ENCODE assay signal across 1 cellular context in the genomic region with DNA sequence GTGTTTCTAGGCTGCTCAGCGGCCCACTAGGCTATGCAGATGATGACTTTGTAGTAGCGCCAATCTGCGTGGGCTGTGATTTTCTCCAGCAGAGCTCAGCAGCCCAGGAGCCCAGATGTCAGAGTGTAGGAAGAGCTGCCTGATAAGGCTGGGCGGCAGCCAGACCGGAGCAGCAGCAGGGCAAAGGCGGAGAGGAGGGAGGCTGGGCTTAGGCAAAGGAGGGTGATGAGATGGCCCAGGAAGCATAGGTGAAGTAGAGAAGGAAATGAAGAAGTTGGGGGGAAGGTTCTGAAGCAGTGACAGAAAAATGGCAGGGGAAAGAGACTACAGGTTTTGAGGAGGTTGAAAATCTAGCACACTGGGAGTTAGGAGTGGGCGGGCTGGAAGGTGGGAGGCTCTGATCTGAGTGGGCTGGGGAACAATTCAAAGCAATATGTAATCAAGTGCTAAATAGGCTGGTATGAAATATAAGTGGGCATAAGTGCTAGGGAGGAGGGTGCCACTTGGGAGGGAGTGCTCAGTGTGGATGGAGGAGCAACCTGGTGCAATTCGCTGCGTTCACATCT.
TF ChIP-seq lines count a peak whose summit lies in the region.

No MANE protein-coding gene starts in this region.

TF ChIP-seq in IMR-90, 13 proteins besides CTCF, POLR2A, EP300 and RAD21 (continued from another document):
- TF ChIP-seq CEBPB (IDR thresholded peaks at IDR 0.05; ENCODE audit: low read depth, low read length) (no peak), CHD1 (IDR thresholded peaks at IDR 0.05; ENCODE audit: low read depth, low read length) (no peak), RCOR1 (IDR thresholded peaks at IDR 0.05; ENCODE audit: insufficient replicate concordance, low read length) (no peak), MAZ (IDR thresholded peaks at IDR 0.05; ENCODE audit: borderline replicate concordance, low read depth, low read length) (no peak), RFX5 (IDR thresholded peaks at IDR 0.05; ENCODE audit: low read depth, low read length) (no peak), MAFK (IDR thresholded peaks at IDR 0.05; ENCODE audit: low read depth, low read length) (no peak)
- TF ChIP-seq, protein P1, sequence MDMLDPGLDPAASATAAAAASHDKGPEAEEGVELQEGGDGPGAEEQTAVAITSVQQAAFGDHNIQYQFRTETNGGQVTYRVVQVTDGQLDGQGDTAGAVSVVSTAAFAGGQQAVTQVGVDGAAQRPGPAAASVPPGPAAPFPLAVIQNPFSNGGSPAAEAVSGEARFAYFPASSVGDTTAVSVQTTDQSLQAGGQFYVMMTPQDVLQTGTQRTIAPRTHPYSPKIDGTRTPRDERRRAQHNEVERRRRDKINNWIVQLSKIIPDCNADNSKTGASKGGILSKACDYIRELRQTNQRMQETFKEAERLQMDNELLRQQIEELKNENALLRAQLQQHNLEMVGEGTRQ (IDR thresholded peaks at IDR 0.05; ENCODE audit: low read depth, low read length) = no peak
- TF ChIP-seq, protein P2, sequence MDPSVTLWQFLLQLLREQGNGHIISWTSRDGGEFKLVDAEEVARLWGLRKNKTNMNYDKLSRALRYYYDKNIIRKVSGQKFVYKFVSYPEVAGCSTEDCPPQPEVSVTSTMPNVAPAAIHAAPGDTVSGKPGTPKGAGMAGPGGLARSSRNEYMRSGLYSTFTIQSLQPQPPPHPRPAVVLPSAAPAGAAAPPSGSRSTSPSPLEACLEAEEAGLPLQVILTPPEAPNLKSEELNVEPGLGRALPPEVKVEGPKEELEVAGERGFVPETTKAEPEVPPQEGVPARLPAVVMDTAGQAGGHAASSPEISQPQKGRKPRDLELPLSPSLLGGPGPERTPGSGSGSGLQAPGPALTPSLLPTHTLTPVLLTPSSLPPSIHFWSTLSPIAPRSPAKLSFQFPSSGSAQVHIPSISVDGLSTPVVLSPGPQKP (IDR thresholded peaks at IDR 0.05; ENCODE audit: borderline replicate concordance, low read depth, low read length) = no peak
